ENCODE assay signal across 11 cellular contexts in the genomic region with DNA sequence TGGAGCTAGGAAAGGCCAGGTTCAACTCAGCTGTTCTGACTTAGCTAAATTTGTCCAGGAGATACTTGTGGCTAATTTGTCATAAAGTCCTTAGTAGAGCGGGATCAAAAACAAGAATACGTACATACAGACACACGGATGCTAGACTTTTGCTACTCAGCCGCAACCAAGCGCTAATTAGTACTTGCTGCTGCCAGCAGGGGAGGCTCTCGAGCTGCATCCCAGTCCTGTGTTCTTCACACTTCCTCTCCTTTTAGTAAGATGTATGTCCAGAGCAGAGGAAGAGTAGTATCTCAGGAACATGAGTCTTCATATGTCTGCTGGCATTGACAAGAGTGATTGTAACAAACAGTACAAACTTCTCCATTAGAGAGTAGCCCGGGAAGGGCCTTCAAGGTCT. TPM values are rescaled to one million over a fixed set of nuclear protein-coding genes. Genes with fewer than 3 reads are reported as not detected.
A peak's percentile ranks its signal among the peaks of the same experiment; 100 is the strongest.
DNase-seq lines count a peak whose midpoint lies in the region; ATAC-seq, FAIRE-seq and TF ChIP-seq lines count a peak whose summit lies in the region.
"Had no signal": no experiment of that assay in that cellular context is flagged by ENCODE, and none has a peak within 500 bp of the region (broad histone marks: within the 10 kb centered on the region; RNA-seq: fewer than 3 reads in every experiment).

No MANE protein-coding gene starts in this region.

- H3K9me3 Mint-ChIP-seq in WTC11 = no peaks in the 10 kb centered on the region
- no peaks in the 10 kb centered on the region for H3K9me3 Mint-ChIP-seq in T-helper 2 cell treated with Interferon-gamma antibody and Interleukin-4, amounts not matched to agents 5 μg/mL and 100 μg/mL, for 36 hours

- H4K20me1 ChIP-seq in keratinocyte (ENCODE audit: control insufficient read depth, extremely low read depth, insufficient read depth, low read length) = no peaks in the 10 kb centered on the region

- H3K9ac ChIP-seq in keratinocyte (ENCODE audit: control insufficient read depth, extremely low read depth, insufficient read depth, low read length) = no peak overlapping the region

- ATAC-seq in WTC11 = peak; percentile 48

- H3K4me1 Mint-ChIP-seq in WTC11 = no peaks in the 10 kb centered on the region
- peaks cover 12% of the 10 kb centered on the region for H3K4me1 Mint-ChIP-seq in T-helper 2 cell treated with Interferon-gamma antibody and Interleukin-4, amounts not matched to agents 5 μg/mL and 100 μg/mL, for 36 hours (ENCODE audit: low read depth)

- POLR2A ChIA-PET in WTC11 (lab: Charles Lee) = no interaction called here

- H3K36me3 Mint-ChIP-seq in WTC11 = peaks cover 55% of the 10 kb centered on the region
- H3K36me3 Mint-ChIP-seq in T-helper 2 cell treated with Interferon-gamma antibody and Interleukin-4, amounts not matched to agents 5 μg/mL and 100 μg/mL, for 36 hours (ENCODE audit: low read depth) = peaks cover 77% of the 10 kb centered on the region

- H3K9me3 ChIP-seq in keratinocyte (ENCODE audit: control insufficient read depth, low read depth, low read length) (no peaks in the 10 kb centered on the region), Peyer's patch (no peaks in the 10 kb centered on the region)
- H3K9me3 ChIP-seq: HAP-1, testis had no signal

- TF ChIP-seq CTCF in GM12874 (IDR thresholded peaks at IDR 0.05; ENCODE audit: insufficient read depth, low read depth, low read length) = peak; percentile 45; the same call in 1 of the 2 replicates
- TF ChIP-seq CTCF in WTC11 (IDR thresholded peaks at IDR 0.05) = peak; percentile 62
- TF ChIP-seq CTCF in keratinocyte (optimal IDR thresholded peaks at IDR 0.05 in 1 of 3, IDR thresholded peaks at IDR 0.05 in 1 of 3, conservative IDR thresholded peaks at IDR 0.05 in 1 of 3; ENCODE audit: extremely low read depth in 1 of 3, insufficient read depth in 2 of 3, low read length in 3 of 3) = peak; percentile 48 to 63 (median 51)
- peak in 2 of 6 experiments; percentile 4 to 12 for TF ChIP-seq CTCF in Peyer's patch (IDR thresholded peaks at IDR 0.05)

- no peak for TF ChIP-seq POLR2A in Peyer's patch (IDR thresholded peaks at IDR 0.05)

- H3K4me3 ChIP-seq in keratinocyte (ENCODE audit: control insufficient read depth in 2 of 3, extremely low read depth in 1 of 3, insufficient read depth in 2 of 3, low read depth in 1 of 3, low read length in 3 of 3) (no peak overlapping the region), Peyer's patch (no peak overlapping the region)
- H3K4me3 ChIP-seq: HAP-1, testis had no signal

- H3K27ac ChIP-seq in keratinocyte (ENCODE audit: control insufficient read depth, insufficient read depth, low read length) = no peak overlapping the region
- no peak overlapping the region for H3K27ac ChIP-seq in Peyer's patch
- H3K27ac ChIP-seq: testis had no signal

- no peaks in the 10 kb centered on the region for H3K27me3 ChIP-seq in keratinocyte (ENCODE audit: control insufficient read depth, extremely low read depth, insufficient read depth, low read length)
- H3K27me3 ChIP-seq in Peyer's patch = no peaks in the 10 kb centered on the region
- H3K27me3 ChIP-seq: testis had no signal

- no peak overlapping the region for H3K4me2 ChIP-seq in keratinocyte (ENCODE audit: control insufficient read depth, extremely low read depth, insufficient read depth, low read depth, low read length)

- H3K4me1 ChIP-seq in keratinocyte (ENCODE audit: control insufficient read depth, extremely low read depth, insufficient read depth, low read length) = no peaks in the 10 kb centered on the region
- H3K4me1 ChIP-seq in Peyer's patch = peaks cover 0 to 4% (median 0%) of the 10 kb centered on the region in 4 donors
- H3K4me1 ChIP-seq: HAP-1 had no signal

- H3K4me3 Mint-ChIP-seq in WTC11 = no peak overlapping the region
- no peak overlapping the region for H3K4me3 Mint-ChIP-seq in T-helper 2 cell treated with Interferon-gamma antibody and Interleukin-4, amounts not matched to agents 5 μg/mL and 100 μg/mL, for 36 hours

- 0 out of 2 replicates have a peak, but pooled peaks cover 2% of the 10 kb centered on the region for H3K27me3 Mint-ChIP-seq in WTC11 (ENCODE audit: low read depth)
- no peaks in the 10 kb centered on the region for H3K27me3 Mint-ChIP-seq in T-helper 2 cell treated with Interferon-gamma antibody and Interleukin-4, amounts not matched to agents 5 μg/mL and 100 μg/mL, for 36 hours (ENCODE audit: low read depth)

- no peak overlapping the region for H3K27ac Mint-ChIP-seq in WTC11
- no peak overlapping the region for H3K27ac Mint-ChIP-seq in T-helper 2 cell treated with Interferon-gamma antibody and Interleukin-4, amounts not matched to agents 5 μg/mL and 100 μg/mL, for 36 hours

- H2AFZ ChIP-seq in keratinocyte (ENCODE audit: control insufficient read depth, low read length) = no peak overlapping the region

- H3K36me3 ChIP-seq in keratinocyte (ENCODE audit: control insufficient read depth in 2 of 2, extremely low read depth in 1 of 2, insufficient read depth in 2 of 2, low read length in 2 of 2) = no peaks in the 10 kb centered on the region
- H3K36me3 ChIP-seq in Peyer's patch = peaks cover 0 to 36% (median 0%) of the 10 kb centered on the region in 3 donors

- H3K9me1 ChIP-seq in keratinocyte (ENCODE audit: control insufficient read depth, extremely low read depth, insufficient read depth, low read length) = no peaks in the 10 kb centered on the region

- CTCF ChIA-PET in WTC11 (lab: Charles Lee) = interaction anchor here (0.6 to 2.7 kb wide), 21 partner anchors 9 to 419 kb away, joined by 3 to 24 read pairs (median 4); a partner anchor contains a TSS

- dilution Hi-C loops in keratinocyte (cut with MboI; ENCODE audit: extremely low pct_ligation_motif_present, low sequenced_read_pairs) = no loop called here

- no peaks in the 10 kb centered on the region for H3K79me2 ChIP-seq in keratinocyte (ENCODE audit: control insufficient read depth, insufficient read depth, low read length)

- DNase-seq in CD1c-positive myeloid dendritic cell (ENCODE audit: extremely low spot score) (peak; percentile 5), WTC11 (ENCODE audit: low spot score) (peak; percentile 59), keratinocyte (ENCODE audit: low read depth, low spot score) (no peak), Peyer's patch (no peak), activated T-cell treated with anti-CD3 and anti-CD28 coated beads for 4 hours (no peak)
- DNase-seq in T-helper 2 cell treated with Interferon-gamma antibody and Interleukin-4, amounts not matched to agents 5 μg/mL and 100 μg/mL, for 36 hours (ENCODE audit: low spot score) = no peak
- DNase-seq: activated naive CD4-positive, alpha-beta T cell treated with Interleukin-2 at 50 U/mL for 16 hours; T-helper 1 cell; testis had no signal

- FAIRE-seq in keratinocyte (lab: Jason Lieb, UNC) = no peak

TF ChIP-seq in WTC11, 78 proteins besides CTCF, POLR2A, EP300 and RAD21:
- TF ChIP-seq GTF2I (CRISPR knock-in tag; conservative IDR thresholded peaks at IDR 0.05) = no peak
- TF ChIP-seq, protein P1, sequence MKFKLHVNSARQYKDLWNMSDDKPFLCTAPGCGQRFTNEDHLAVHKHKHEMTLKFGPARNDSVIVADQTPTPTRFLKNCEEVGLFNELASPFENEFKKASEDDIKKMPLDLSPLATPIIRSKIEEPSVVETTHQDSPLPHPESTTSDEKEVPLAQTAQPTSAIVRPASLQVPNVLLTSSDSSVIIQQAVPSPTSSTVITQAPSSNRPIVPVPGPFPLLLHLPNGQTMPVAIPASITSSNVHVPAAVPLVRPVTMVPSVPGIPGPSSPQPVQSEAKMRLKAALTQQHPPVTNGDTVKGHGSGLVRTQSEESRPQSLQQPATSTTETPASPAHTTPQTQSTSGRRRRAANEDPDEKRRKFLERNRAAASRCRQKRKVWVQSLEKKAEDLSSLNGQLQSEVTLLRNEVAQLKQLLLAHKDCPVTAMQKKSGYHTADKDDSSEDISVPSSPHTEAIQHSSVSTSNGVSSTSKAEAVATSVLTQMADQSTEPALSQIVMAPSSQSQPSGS (CRISPR knock-in tag; IDR thresholded peaks at IDR 0.05; ENCODE audit: borderline replicate concordance, low read depth) = no peak

RNA-seq across cellular contexts. Expression of a gene that starts 58.3 kb away (rescaled TPM):
- total RNA-seq in WTC11 (2021) (95.3 to 102 TPM (median 101 TPM) in 3 replicates), Peyer's patch (100 to 1,000 TPM in 1 of 4 donors, 10 to 100 TPM in 3; 46.5 to 155 (median 57.2) TPM)
- polyA plus RNA-seq in keratinocyte = 0.57 to 0.75 TPM (median 0.62 TPM) in 3 replicates
- 2.4 TPM for polyA plus RNA-seq in keratinocyte (2011; ENCODE audit: low read depth)
- 0.94 and 2.0 TPM in 2 replicates for polyA plus RNA-seq in keratinocyte (2011; cell fraction: cytosol; rRNA removed)
- polyA plus RNA-seq in keratinocyte (2011; cell fraction: nucleus; rRNA removed) = 1.7 and 1.8 TPM in 2 replicates
- 1.8 and 2.0 TPM in 2 replicates for polyA plus RNA-seq in keratinocyte (2012; ENCODE audit: low replicate concordance)
- 2.2 to 2.5 TPM (median 2.2 TPM) in 3 replicates for polyA minus RNA-seq in keratinocyte
- 2.5 TPM for polyA minus RNA-seq in keratinocyte (2011; cell fraction: cytosol; rRNA and poly(A)+ RNA removed)
- polyA minus RNA-seq in keratinocyte (2011; cell fraction: nucleus; rRNA and poly(A)+ RNA removed) = 0.85 and 1.3 TPM in 2 replicates

Comparison
In these comparisons a context has a peak if more than half of its experiments do, and no peak if none do; other contexts are left out.
1. DNase-seq: peak in CD1c-positive myeloid dendritic cell (single experiment) and WTC11 (single experiment); none in keratinocyte (single experiment), Peyer's patch (0 of 3), T-helper 2 cell treated with Interferon-gamma antibody and Interleukin-4, amounts not matched to agents 5 μg/mL and 100 μg/mL, for 36 hours (single experiment) and activated T-cell treated with anti-CD3 and anti-CD28 coated beads for 4 hours (single experiment).